ENCODE assay signal across 9 cellular contexts in the genomic region with DNA sequence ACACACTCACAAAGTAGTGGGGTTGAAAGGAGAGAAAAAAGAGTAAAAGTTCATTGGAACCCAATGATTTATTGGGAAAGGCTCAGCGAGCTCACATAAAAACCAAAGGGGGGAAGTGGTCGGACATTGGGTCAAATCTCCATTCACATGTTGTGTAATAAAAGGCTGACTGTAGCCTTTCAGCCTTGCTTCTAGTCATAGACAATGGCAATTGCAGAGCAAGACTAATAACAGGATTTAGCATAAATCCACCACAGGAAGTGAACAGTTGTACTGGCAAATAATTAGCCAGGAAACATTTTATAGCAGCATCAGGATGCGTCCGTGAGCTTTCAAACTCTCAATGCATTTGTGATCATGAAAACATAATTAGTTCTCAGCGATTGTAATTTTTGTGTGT.
DNase-seq lines count a peak whose midpoint lies in the region; ATAC-seq, FAIRE-seq and TF ChIP-seq lines count a peak whose summit lies in the region.
"Had no signal": no experiment of that assay in that cellular context is flagged by ENCODE, and none has a peak within 500 bp of the region (broad histone marks: within the 10 kb centered on the region; RNA-seq: fewer than 3 reads in every experiment).

No MANE protein-coding gene starts in this region.

- TF ChIP-seq RAD21 in A549 (conservative IDR thresholded peaks at IDR 0.05 in 1 of 2, IDR thresholded peaks at IDR 0.05 in 1 of 2), result no peak

- H3K4me3 Mint-ChIP-seq in endodermal cell, result no peak overlapping the region

- no peaks in the 10 kb centered on the region for H3K27me3 ChIP-seq in endodermal cell (ENCODE audit: control insufficient read depth, insufficient read depth, low read length, poor library complexity, severe bottlenecking)

- in situ Hi-C loops in KBM-7 (cut with MboI; ENCODE audit: low pct_unique_long_range_greater_than_20kb, low sequenced_read_pairs), result no loop called here

- CTCF ChIA-PET in A549 (lab: Yijun Ruan, JAX) (no interaction called here), GM10248 (lab: Yijun Ruan, JAX) (interaction anchor here (1.0 to 1.9 kb wide), 2 partner anchors 17 to 31 kb away, joined by 3 to 5 read pairs; no protein-coding TSS in a partner anchor)

- intact Hi-C loops in kidney (cut with DNase I), result no loop called here

- H3K36me3 ChIP-seq in endodermal cell (ENCODE audit: control insufficient read depth, insufficient read depth, low read length) (no peaks in the 10 kb centered on the region), kidney (ENCODE audit: control insufficient read depth in 1 of 2, insufficient read depth in 2 of 2, low read length in 2 of 2) (no peaks in the 10 kb centered on the region)

- ATAC-seq in A549 (no peak), GM21390 (IDR thresholded peaks at IDR 0.05; ENCODE audit: unreplicated experiment) (peak; percentile 76), GM18519 (IDR thresholded peaks at IDR 0.05; ENCODE audit: low FRiP score, unreplicated experiment) (no peak)

- TF ChIP-seq EP300 in A549 (IDR thresholded peaks at IDR 0.05), result no peak

- POLR2A ChIA-PET in A549 (lab: Yijun Ruan, JAX) (interaction anchor here (1.4 kb wide), 1 partner anchor 106 kb away, joined by 3 read pairs; the partner anchor contains the start of gene SPRY2), GM10248 (lab: Yijun Ruan, JAX) (no interaction called here)

- no peaks in the 10 kb centered on the region for H3K9me3 Mint-ChIP-seq in endodermal cell

- TF ChIP-seq CTCF in A549 (IDR thresholded peaks at IDR 0.05) (no peak), endodermal cell (conservative IDR thresholded peaks at IDR 0.05) (no peak), kidney (IDR thresholded peaks at IDR 0.05; ENCODE audit: borderline replicate concordance, extremely low read depth, insufficient read depth) (no peak), GM10248 (IDR thresholded peaks at IDR 0.05; ENCODE audit: control extremely low read depth, extremely low read depth, low read depth, missing control alignments) (no peak)

- DNase-seq in A549 (ENCODE audit: low read depth in 1 of 2, low spot score in 1 of 2), result peak in 1 of 2 experiments; percentile 10
- DNase-seq in KBM-7, result peak; percentile 33
- no peak for DNase-seq in endodermal cell
- DNase-seq in kidney, result no peak
- DNase-seq in NCI-H226, result no peak
- no peak for DNase-seq in GM10248 (ENCODE audit: extremely low spot score)

- peaks cover 10% of the 10 kb centered on the region for H3K4me1 Mint-ChIP-seq in endodermal cell

- peak overlapping the region; percentile 44 for H3K4me2 ChIP-seq in A549

- H3K27ac ChIP-seq in A549 (peak overlapping the region in 1 of 2 experiments; percentile 47; a peak in 2 of 6 replicates), endodermal cell (ENCODE audit: low read depth, low read length) (peak overlapping the region; percentile 59), kidney (ENCODE audit: low read depth in 2 of 2, low read length in 2 of 2) (no peak overlapping the region)
- H3K27ac ChIP-seq: C4-2B had no signal

- no peak for TF ChIP-seq POLR2A in A549 (IDR thresholded peaks at IDR 0.05; ENCODE audit: low read length)

- H3K9me3 ChIP-seq in A549, result no peaks in the 10 kb centered on the region
- no peaks in the 10 kb centered on the region for H3K9me3 ChIP-seq in endodermal cell (ENCODE audit: control insufficient read depth, low read length)
- no peaks in the 10 kb centered on the region for H3K9me3 ChIP-seq in kidney (ENCODE audit: control insufficient read depth in 1 of 2, low read length in 2 of 2)

- no peaks in the 10 kb centered on the region for H3K27me3 Mint-ChIP-seq in endodermal cell (ENCODE audit: insufficient read depth)

- H3K4me3 ChIP-seq in A549 (no peak overlapping the region), endodermal cell (ENCODE audit: low read length) (no peak overlapping the region), kidney (ENCODE audit: low read length in 2 of 2) (no peak overlapping the region)

- 52% methylated on average over 5 of the region's 5 CpGs for WGBS in A549 (ENCODE audit: missing lambda C conversion rate)
- 96 to 100% methylated on average over 1 to 4 of the region's 5 CpGs for WGBS in endodermal cell (ENCODE audit: insufficient coverage in 1 of 2, insufficient read length in 1 of 2), 2 experiments

- H3K36me3 Mint-ChIP-seq in endodermal cell (ENCODE audit: low read depth), result no peaks in the 10 kb centered on the region

- H3K27ac Mint-ChIP-seq in endodermal cell, result no peak overlapping the region

- peaks cover 10% of the 10 kb centered on the region; the same call in 2 of the 3 replicates for H3K4me1 ChIP-seq in A549
- peaks cover 5% of the 10 kb centered on the region for H3K4me1 ChIP-seq in endodermal cell (ENCODE audit: control insufficient read depth, insufficient read depth, low read length)
- H3K4me1 ChIP-seq in kidney (ENCODE audit: control insufficient read depth in 1 of 2, insufficient read depth in 1 of 2, low read depth in 1 of 2, low read length in 2 of 2), result no peaks in the 10 kb centered on the region

- H3K9ac ChIP-seq in endodermal cell (ENCODE audit: extremely low read depth, low read length, poor library complexity, severe bottlenecking) (no peak overlapping the region), kidney (ENCODE audit: low read length in 2 of 2) (no peak overlapping the region)

- FAIRE-seq in A549 (lab: Jason Lieb, UNC) (no peak), kidney (lab: Jason Lieb, UNC) (no peak)

TF ChIP-seq in A549, 52 proteins besides CTCF, POLR2A, EP300 and RAD21:
- no peak for TF ChIP-seq POLR2AphosphoS2 (conservative IDR thresholded peaks at IDR 0.05; ENCODE audit: low read length)
- no peak for TF ChIP-seq HOXB5 (CRISPR knock-in tag; IDR thresholded peaks at IDR 0.05)
- TF ChIP-seq SREBF2 (IDR thresholded peaks at IDR 0.05), result no peak
TF ChIP-seq in A549: peak in this region for 0.
